In the genomic region with DNA sequence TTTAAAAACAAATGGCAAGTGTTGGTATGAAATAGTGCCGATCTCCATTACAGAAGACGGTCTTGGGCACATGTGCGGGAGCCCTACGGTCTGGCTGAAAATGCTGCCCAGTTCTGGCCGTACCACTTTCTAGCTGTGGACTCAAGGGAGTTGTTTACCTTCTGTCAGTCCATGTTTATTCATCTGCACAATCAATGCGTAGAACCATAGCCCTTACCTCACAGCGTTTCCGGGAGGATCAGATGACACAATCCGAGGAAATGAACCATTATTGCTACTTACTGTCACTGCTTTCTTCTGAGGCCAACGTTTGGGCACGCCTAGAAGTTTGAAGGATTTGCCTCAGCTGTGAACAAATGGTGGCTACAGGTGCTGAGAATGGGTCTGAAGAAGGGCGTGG, we compare ENCODE assay signal across 8 cellular contexts. TPM values are rescaled to one million over a fixed set of nuclear protein-coding genes. Genes with fewer than 3 reads are reported as not detected.
DNase-seq lines count a peak whose midpoint lies in the region; ATAC-seq and TF ChIP-seq lines count a peak whose summit lies in the region.

No MANE protein-coding gene starts in this region.

- H3K27me3 Mint-ChIP-seq in T-helper 17 cell = no peaks in the 10 kb centered on the region

- peak; percentile 68 for DNase-seq in DMS79 (lab: John Stamatoyannopoulos, UW)
- peak; percentile 71 for DNase-seq in NCI-H1092 treated with DMSO at 0.1 percent for 48 hours (lab: John Stamatoyannopoulos, UW)
- no peak for DNase-seq in T-helper 17 cell
- peak; percentile 62 to 76 for DNase-seq in foreskin fibroblast
- peak; percentile 25 for DNase-seq in stromal cell of bone marrow (ENCODE audit: low read depth)
- no peak for DNase-seq in stimulated activated CD8-positive, alpha-beta memory T cell treated with anti-CD3 and anti-CD28 coated beads, Interleukin-4, amount 100 ng/mL, for 48 hours

- peak overlapping the region; percentile 21 for H3K4me3 Mint-ChIP-seq in T-helper 17 cell

- no peaks in the 10 kb centered on the region for H3K36me3 Mint-ChIP-seq in T-helper 17 cell (ENCODE audit: low read depth)

- H3K9me3 ChIP-seq in T-helper 17 cell (ENCODE audit: control insufficient read depth, low read length, poor library complexity, severe bottlenecking) = no peaks in the 10 kb centered on the region

- no peak overlapping the region for H3K27ac Mint-ChIP-seq in T-helper 17 cell

- no peak for TF ChIP-seq CTCF in foreskin fibroblast (IDR thresholded peaks at IDR 0.05; ENCODE audit: low read depth, low read length)

- H3K4me3 ChIP-seq in foreskin fibroblast (ENCODE audit: low read depth in 1 of 2, low read length in 2 of 2) = peak overlapping the region in 1 of 2 donors; percentile 14

- ATAC-seq in T-helper 17 cell = peak; percentile 55
- ATAC-seq in activated CD4-positive, CD25-positive, alpha-beta regulatory T cell treated with anti-CD3 and anti-CD28 coated beads, Interleukin-2, amount 50 U/mL, for 24 hours = no peak
- no peak for ATAC-seq in HG03159 (IDR thresholded peaks at IDR 0.05; ENCODE audit: unreplicated experiment)

- peaks cover 21% of the 10 kb centered on the region for H3K4me1 Mint-ChIP-seq in T-helper 17 cell

RNA-seq across cellular contexts. Expression of a gene that starts 31.2 kb away (rescaled TPM):
- total RNA-seq in T-helper 17 cell = 100 to 1,000 TPM; 120 to 135 TPM

RNA-seq across cellular contexts. Expression of a gene that starts 50.4 kb away (rescaled TPM):
- 10 to 100 TPM; 13.1 to 16.0 TPM for total RNA-seq in T-helper 17 cell

Comparison
In these comparisons a context has a peak if more than half of its experiments do, and no peak if none do; other contexts are left out.
1. DNase-seq: peak in DMS79 (single experiment), NCI-H1092 treated with DMSO at 0.1 percent for 48 hours (single experiment), foreskin fibroblast (2 of 2) and stromal cell of bone marrow (single experiment); none in T-helper 17 cell (0 of 3) and stimulated activated CD8-positive, alpha-beta memory T cell treated with anti-CD3 and anti-CD28 coated beads, Interleukin-4, amount 100 ng/mL, for 48 hours (single experiment).